ENCODE assay signal across 13 cellular contexts in genomic region chr3:113629941-113630340, GRCh38.
A peak's percentile ranks its signal among the peaks of the same experiment; 100 is the strongest.
DNase-seq lines count a peak whose midpoint lies in the region; ATAC-seq and TF ChIP-seq lines count a peak whose summit lies in the region.
"Had no signal": no experiment of that assay in that cellular context is flagged by ENCODE, and none has a peak within 500 bp of the region (broad histone marks: within the 10 kb centered on the region; RNA-seq: fewer than 3 reads in every experiment).

No MANE protein-coding gene starts in this region.

- no peak overlapping the region for H2BK120ac ChIP-seq in neuronal stem cell (ENCODE audit: low read depth, low read length)

- TF ChIP-seq CTCF in breast epithelium (IDR thresholded peaks at IDR 0.05), result no peak
- no peak for TF ChIP-seq CTCF in MCF 10A (IDR thresholded peaks at IDR 0.05; ENCODE audit: unreplicated experiment)
- no peak for TF ChIP-seq CTCF in gastroesophageal sphincter (IDR thresholded peaks at IDR 0.05)
- TF ChIP-seq CTCF in upper lobe of right lung (IDR thresholded peaks at IDR 0.05), result no peak
- no peak for TF ChIP-seq CTCF in foreskin keratinocyte (conservative IDR thresholded peaks at IDR 0.05)

- H3K79me1 ChIP-seq in neuronal stem cell (ENCODE audit: low read depth, low read length), result no peaks in the 10 kb centered on the region

- no TSS peak for BruUV-seq in MCF 10A (replicated peaks; lab: Mats Ljungman, UMichigan)

- no peak overlapping the region for H3K9ac ChIP-seq in neuronal stem cell (ENCODE audit: low read depth, low read length, poor library complexity)

- H3K4me3 ChIP-seq in breast epithelium (peak overlapping the region in 2 of 3 donors; percentile 5 to 21), gastroesophageal sphincter (peak overlapping the region in 1 of 2 donors; percentile 29), neuronal stem cell (ENCODE audit: low read length in 2 of 2) (no peak overlapping the region), upper lobe of right lung (no peak overlapping the region)

- no peak overlapping the region for H4K8ac ChIP-seq in neuronal stem cell (ENCODE audit: low read depth, low read length)

- no peaks in the 10 kb centered on the region for H3K27me3 Mint-ChIP-seq in MCF 10A (ENCODE audit: insufficient read depth, unreplicated experiment)
- H3K27me3 Mint-ChIP-seq: activated CD4-positive, alpha-beta T cell treated with anti-CD3 and anti-CD28 coated beads for 36 hours; stimulated activated naive CD8-positive, alpha-beta T cell treated with anti-CD3 and anti-CD28 coated beads, Interleukin-15, Interleukin-2, amounts not matched to agents 100 ng/mL and 50 ng/mL, for 24 hours had no signal

- H3K4me1 Mint-ChIP-seq in MCF 10A (ENCODE audit: insufficient read depth, unreplicated experiment), result peaks cover 13% of the 10 kb centered on the region
- H3K4me1 Mint-ChIP-seq: activated CD4-positive, alpha-beta T cell treated with anti-CD3 and anti-CD28 coated beads for 36 hours had no signal

- H3K4me3 Mint-ChIP-seq in MCF 10A (ENCODE audit: unreplicated experiment), result no peak overlapping the region
- H3K4me3 Mint-ChIP-seq: activated CD4-positive, alpha-beta T cell treated with anti-CD3 and anti-CD28 coated beads for 36 hours; mesothelial cell of epicardium; stimulated activated naive CD8-positive, alpha-beta T cell treated with anti-CD3 and anti-CD28 coated beads, Interleukin-15, Interleukin-2, amounts not matched to agents 100 ng/mL and 50 ng/mL, for 24 hours; T-helper 1 cell treated with Interleukin-12 subunit alpha and Interleukin-12 subunit beta and Interleukin-4 antibody, amounts not matched to agents 30 μg/mL and 1 μg/mL, for 36 hours had no signal

- H3K4me2 ChIP-seq in neuronal stem cell (ENCODE audit: insufficient read depth, low read length, poor library complexity, severe bottlenecking), result no peak overlapping the region

- DNase-seq in breast epithelium (ENCODE audit: low spot score in 2 of 2) (no peak), MCF 10A (ENCODE audit: unreplicated experiment) (no peak), neuronal stem cell (ENCODE audit: low spot score) (no peak), upper lobe of right lung (no peak), foreskin keratinocyte (no peak), iPS-NIHi11 (ENCODE audit: low spot score) (no peak), nucleus accumbens (lab: John Stamatoyannopoulos, UW) (no peak)
- DNase-seq: activated CD4-positive, alpha-beta T cell treated with anti-CD3 and anti-CD28 coated beads for 36 hours had no signal

- TF ChIP-seq POLR2A in breast epithelium (IDR thresholded peaks at IDR 0.05) (no peak), gastroesophageal sphincter (IDR thresholded peaks at IDR 0.05) (no peak)

- no peak overlapping the region for H2BK12ac ChIP-seq in neuronal stem cell (ENCODE audit: low read length)

- no peak overlapping the region for H2BK5ac ChIP-seq in neuronal stem cell (ENCODE audit: low read length)

- 30 to 31% methylated on average over 6 of the region's 6 CpGs for WGBS in gastroesophageal sphincter (ENCODE audit: low coverage in 1 of 2), 2 donors
- no CpG with 5 or more reads among the region's 6 CpGs for WGBS in neuronal stem cell (ENCODE audit: extremely low coverage in 2 of 2, insufficient read length in 2 of 2, insufficient replicate concordance in 1 of 2), 2 donors

- H3K14ac ChIP-seq in neuronal stem cell (ENCODE audit: low read length), result no peak overlapping the region

- no peak overlapping the region for H4K91ac ChIP-seq in neuronal stem cell (ENCODE audit: low read depth, low read length, poor library complexity)

- H3K27ac Mint-ChIP-seq in MCF 10A (ENCODE audit: low read depth, unreplicated experiment), result no peak overlapping the region
- H3K27ac Mint-ChIP-seq: activated CD4-positive, alpha-beta T cell treated with anti-CD3 and anti-CD28 coated beads for 36 hours; mesothelial cell of epicardium; T-helper 1 cell treated with Interleukin-12 subunit alpha and Interleukin-12 subunit beta and Interleukin-4 antibody, amounts not matched to agents 30 μg/mL and 1 μg/mL, for 36 hours had no signal

- no peak for TF ChIP-seq EP300 in gastroesophageal sphincter (IDR thresholded peaks at IDR 0.05)

- H3K4ac ChIP-seq in neuronal stem cell (ENCODE audit: low read length), result no peak overlapping the region

- ATAC-seq in gastroesophageal sphincter (peak; percentile 21), upper lobe of right lung (peak; percentile 62), foreskin keratinocyte (no peak)
- ATAC-seq: activated CD4-positive, alpha-beta T cell treated with anti-CD3 and anti-CD28 coated beads for 36 hours had no signal

- H3K4me1 ChIP-seq in breast epithelium, result no peaks in the 10 kb centered on the region
- H3K4me1 ChIP-seq in gastroesophageal sphincter, result peaks cover 0 to 48% (median 5%) of the 10 kb centered on the region in 3 donors
- no peaks in the 10 kb centered on the region for H3K4me1 ChIP-seq in neuronal stem cell (ENCODE audit: control insufficient read depth in 2 of 2, insufficient read depth in 1 of 2, low read depth in 1 of 2, low read length in 2 of 2)
- H3K4me1 ChIP-seq in upper lobe of right lung, result peaks cover 7% of the 10 kb centered on the region
- no peaks in the 10 kb centered on the region for H3K4me1 ChIP-seq in foreskin keratinocyte

- intact Hi-C loops in breast epithelium (cut with DNase I; ENCODE audit: low total_unique reads), result no loop called here
- intact Hi-C loops in MCF 10A (cut with micrococcal nuclease), result loop anchor here (5.0 to 10.0 kb wide), 3 partner anchors 53 to 343 kb away; no protein-coding TSS in a partner anchor
- intact Hi-C loops in upper lobe of right lung (cut with DNase I), result no loop called here

- H3K18ac ChIP-seq in neuronal stem cell (ENCODE audit: low read length), result no peak overlapping the region

- H3K23ac ChIP-seq in neuronal stem cell (ENCODE audit: low read depth, low read length, poor library complexity), result no peak overlapping the region

- no peaks in the 10 kb centered on the region for H3K27me3 ChIP-seq in breast epithelium
- H3K27me3 ChIP-seq in gastroesophageal sphincter, result no peaks in the 10 kb centered on the region
- no peaks in the 10 kb centered on the region for H3K27me3 ChIP-seq in neuronal stem cell (ENCODE audit: control insufficient read depth in 3 of 3, insufficient read depth in 3 of 3, low read depth in 1 of 3, low read length in 3 of 3)
- no peaks in the 10 kb centered on the region for H3K27me3 ChIP-seq in upper lobe of right lung
- peaks cover 3% of the 10 kb centered on the region for H3K27me3 ChIP-seq in foreskin keratinocyte

- no peak overlapping the region for H2BK15ac ChIP-seq in neuronal stem cell (ENCODE audit: low read length)

- no peaks in the 10 kb centered on the region for H3K36me3 Mint-ChIP-seq in MCF 10A (ENCODE audit: insufficient read depth, unreplicated experiment)
- H3K36me3 Mint-ChIP-seq: mesothelial cell of epicardium had no signal

- H3K27ac ChIP-seq in breast epithelium (peak overlapping the region in 1 of 2 donors; percentile 22), gastroesophageal sphincter (peak overlapping the region; percentile 15 to 75 (median 70)), neuronal stem cell (replicated peaks; ENCODE audit: low read length) (no peak overlapping the region), upper lobe of right lung (no peak overlapping the region), foreskin keratinocyte (no peak overlapping the region)
- H3K27ac ChIP-seq: RWPE1 had no signal

- CTCF ChIA-PET in MCF 10A (lab: Yijun Ruan, JAX), result interaction anchor here (1.0 to 7.4 kb wide), 6 partner anchors 52 to 342 kb away, joined by 4 to 83 read pairs (median 6); no protein-coding TSS in a partner anchor

- POLR2A ChIA-PET in MCF 10A (lab: Yijun Ruan, JAX), result interaction anchor here (0.7 to 0.9 kb wide), 3 partner anchors 10 to 115 kb away, joined by 3 read pairs; no protein-coding TSS in a partner anchor

- H2AFZ ChIP-seq in neuronal stem cell (ENCODE audit: low read length), result peak overlapping the region; percentile 12

- H3K36me3 ChIP-seq in breast epithelium (no peaks in the 10 kb centered on the region), gastroesophageal sphincter (no peaks in the 10 kb centered on the region), neuronal stem cell (replicated peaks in 1 of 2; ENCODE audit: control insufficient read depth in 2 of 2, insufficient read depth in 2 of 2, low read length in 2 of 2) (no peaks in the 10 kb centered on the region), upper lobe of right lung (no peaks in the 10 kb centered on the region)

- no peaks in the 10 kb centered on the region for H3K9me3 ChIP-seq in breast epithelium
- no peaks in the 10 kb centered on the region for H3K9me3 ChIP-seq in gastroesophageal sphincter
- H3K9me3 ChIP-seq in neuronal stem cell (replicated peaks in 1 of 2; ENCODE audit: control insufficient read depth in 2 of 2, insufficient read depth in 1 of 2, low read depth in 1 of 2, low read length in 2 of 2), result no peaks in the 10 kb centered on the region
- H3K9me3 ChIP-seq in upper lobe of right lung, result no peaks in the 10 kb centered on the region

- no peaks in the 10 kb centered on the region for H3K9me3 Mint-ChIP-seq in MCF 10A (ENCODE audit: unreplicated experiment)
- H3K9me3 Mint-ChIP-seq: mesothelial cell of epicardium; stimulated activated naive CD8-positive, alpha-beta T cell treated with anti-CD3 and anti-CD28 coated beads, Interleukin-15, Interleukin-2, amounts not matched to agents 100 ng/mL and 50 ng/mL, for 24 hours; T-helper 1 cell treated with Interleukin-12 subunit alpha and Interleukin-12 subunit beta and Interleukin-4 antibody, amounts not matched to agents 30 μg/mL and 1 μg/mL, for 36 hours had no signal

- no peak overlapping the region for H2AK5ac ChIP-seq in neuronal stem cell (ENCODE audit: low read depth, low read length)

Comparison
In these comparisons a context has a peak if more than half of its experiments do, and no peak if none do; other contexts are left out.
1. H3K27ac ChIP-seq: peak in gastroesophageal sphincter (4 of 4); none in neuronal stem cell (single experiment), upper lobe of right lung (single experiment) and foreskin keratinocyte (single experiment).
2. H3K4me3 ChIP-seq: peak in breast epithelium (2 of 3); none in neuronal stem cell (0 of 2) and upper lobe of right lung (single experiment).